In genomic region chr4:143335979-143336827, GRCh38 we compare ENCODE assay signal across 8 cellular contexts. TPM values are rescaled to one million over a fixed set of nuclear protein-coding genes. Genes with fewer than 3 reads are reported as not detected.
A peak's percentile ranks its signal among the peaks of the same experiment; 100 is the strongest.
DNase-seq lines count a peak whose midpoint lies in the region; ATAC-seq and TF ChIP-seq lines count a peak whose summit lies in the region.

No MANE protein-coding gene starts in this region.

- H2AFZ ChIP-seq in osteoblast (ENCODE audit: low read length): peak overlapping the region; percentile 95

- peak overlapping the region; percentile 88 for H3K4me2 ChIP-seq in osteoblast (ENCODE audit: insufficient read depth, low read length)

- no peaks in the 10 kb centered on the region for H3K27me3 ChIP-seq in osteoblast (ENCODE audit: insufficient read depth, low read length)

- WGBS in adipose tissue, 3 donors: 0 to 1% (median 1%) methylated on average over 63 to 87 of the region's 88 CpGs

- intact Hi-C loops in Right ventricle myocardium superior (cut with DNase I): loop anchor here (5.0 to 10.0 kb wide), 3 partner anchors 46 to 134 kb away; no protein-coding TSS in a partner anchor

- H3K79me2 ChIP-seq in osteoblast (ENCODE audit: insufficient read depth, low read length): peaks cover 31% of the 10 kb centered on the region

- H3K27ac ChIP-seq in adipose tissue (ENCODE audit: low read depth, low read length): peak overlapping the region; percentile 86
- H3K27ac ChIP-seq in osteoblast (ENCODE audit: low read depth, low read length): peak overlapping the region; percentile 67

- H4K20me1 ChIP-seq in osteoblast (ENCODE audit: insufficient read depth, low read length): peaks cover 8% of the 10 kb centered on the region

- H3K9me3 ChIP-seq in osteoblast (ENCODE audit: low read depth, low read length): no peaks in the 10 kb centered on the region

- TF ChIP-seq CTCF in osteoblast (IDR thresholded peaks at IDR 0.05; ENCODE audit: extremely low read depth, low read depth, low read length): no peak

- H3K4me1 ChIP-seq in osteoblast (ENCODE audit: insufficient read depth, low read length): peaks cover 5% of the 10 kb centered on the region

- H3K4me3 ChIP-seq in osteoblast (ENCODE audit: insufficient read depth, low read length): peak overlapping the region; percentile 91

- H3K36me3 ChIP-seq in osteoblast (ENCODE audit: insufficient read depth, low read length): no peaks in the 10 kb centered on the region

- DNase-seq in DMS53 treated with DMSO at 0.1 percent for 48 hours (lab: John Stamatoyannopoulos, UW; ENCODE audit: unreplicated experiment): peak; percentile 44
- peak; percentile 82 for DNase-seq in NOMO-1 treated with DMSO at 0.1 percent for 48 hours (lab: John Stamatoyannopoulos, UW; ENCODE audit: unreplicated experiment)
- DNase-seq in Right ventricle myocardium superior: peak; percentile 94
- DNase-seq in osteoblast (ENCODE audit: insufficient read length, low spot score, missing footprints): peak; percentile 94
- no peak for DNase-seq in GM19240 (ENCODE audit: insufficient read length, low spot score)

- ATAC-seq in GM19438 (IDR thresholded peaks at IDR 0.05; ENCODE audit: low read depth, unreplicated experiment) (peak; percentile 57), HG03457 (IDR thresholded peaks at IDR 0.05; ENCODE audit: unreplicated experiment) (peak; percentile 42), Right ventricle myocardium superior (ENCODE audit: poor library complexity) (peak; percentile 90)

RNA-seq across cellular contexts. Expression of gene GAB1, which starts 0.5 kb away (rescaled TPM):
- 10 to 100 TPM in 1 of 3 donors, 1 to 10 TPM in 2; 2.3 to 12.7 (median 3.9) TPM for polyA plus RNA-seq in adipose tissue
- total RNA-seq in Right ventricle myocardium superior: 72.5 TPM
- 20.6 and 23.3 TPM in 2 replicates for total RNA-seq in osteoblast
